In the genomic region with DNA sequence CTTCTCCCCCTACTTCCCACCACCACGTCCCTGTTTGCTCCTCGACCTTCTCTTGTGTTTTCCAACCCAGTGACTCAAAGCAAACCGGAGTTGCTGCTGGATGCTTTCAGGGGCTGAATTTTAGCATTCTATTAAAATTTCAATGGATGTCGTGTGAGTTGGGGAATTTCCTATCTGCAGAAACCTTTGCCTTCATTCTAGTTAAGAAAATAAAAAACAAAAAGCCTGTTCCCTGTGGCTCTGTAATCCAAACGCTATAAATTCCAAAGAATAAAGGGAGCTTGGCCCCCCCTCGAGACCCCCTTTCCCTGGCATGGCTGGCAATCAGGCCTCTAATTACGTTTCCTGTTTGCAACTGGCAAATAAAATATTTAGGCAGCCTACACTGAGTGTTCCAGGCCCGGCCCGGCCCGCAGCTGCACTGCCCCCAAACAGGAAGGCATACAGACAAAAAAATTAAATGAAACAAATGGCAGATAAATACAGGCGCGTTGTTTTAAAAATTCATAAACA, we compare ENCODE assay signal across 1 cellular context.
TF ChIP-seq lines count a peak whose summit lies in the region.

No MANE protein-coding gene starts in this region.

TF ChIP-seq in H1, 55 proteins besides CTCF, POLR2A, EP300 and RAD21:
- peak; percentile 40 for TF ChIP-seq ASH2L (IDR thresholded peaks at IDR 0.05; ENCODE audit: low read length)
- TF ChIP-seq TAF1 (IDR thresholded peaks at IDR 0.05; ENCODE audit: low read depth, low read length) = 0 out of 2 replicates have a peak, but pooled peaks have one; percentile 42
- 0 out of 2 replicates have a peak, but pooled peaks have one; percentile 18 for TF ChIP-seq YY1 (IDR thresholded peaks at IDR 0.05; ENCODE audit: low read depth, low read length)
- TF ChIP-seq TBP (IDR thresholded peaks at IDR 0.05; ENCODE audit: low read depth, low read length) = peak; percentile 63; the same call in 1 of the 2 replicates
- TF ChIP-seq NANOG (IDR thresholded peaks at IDR 0.05; ENCODE audit: insufficient read depth, low read depth, low read length, poor library complexity, severe bottlenecking) = peak; percentile 11
- TF ChIP-seq, protein P1, sequence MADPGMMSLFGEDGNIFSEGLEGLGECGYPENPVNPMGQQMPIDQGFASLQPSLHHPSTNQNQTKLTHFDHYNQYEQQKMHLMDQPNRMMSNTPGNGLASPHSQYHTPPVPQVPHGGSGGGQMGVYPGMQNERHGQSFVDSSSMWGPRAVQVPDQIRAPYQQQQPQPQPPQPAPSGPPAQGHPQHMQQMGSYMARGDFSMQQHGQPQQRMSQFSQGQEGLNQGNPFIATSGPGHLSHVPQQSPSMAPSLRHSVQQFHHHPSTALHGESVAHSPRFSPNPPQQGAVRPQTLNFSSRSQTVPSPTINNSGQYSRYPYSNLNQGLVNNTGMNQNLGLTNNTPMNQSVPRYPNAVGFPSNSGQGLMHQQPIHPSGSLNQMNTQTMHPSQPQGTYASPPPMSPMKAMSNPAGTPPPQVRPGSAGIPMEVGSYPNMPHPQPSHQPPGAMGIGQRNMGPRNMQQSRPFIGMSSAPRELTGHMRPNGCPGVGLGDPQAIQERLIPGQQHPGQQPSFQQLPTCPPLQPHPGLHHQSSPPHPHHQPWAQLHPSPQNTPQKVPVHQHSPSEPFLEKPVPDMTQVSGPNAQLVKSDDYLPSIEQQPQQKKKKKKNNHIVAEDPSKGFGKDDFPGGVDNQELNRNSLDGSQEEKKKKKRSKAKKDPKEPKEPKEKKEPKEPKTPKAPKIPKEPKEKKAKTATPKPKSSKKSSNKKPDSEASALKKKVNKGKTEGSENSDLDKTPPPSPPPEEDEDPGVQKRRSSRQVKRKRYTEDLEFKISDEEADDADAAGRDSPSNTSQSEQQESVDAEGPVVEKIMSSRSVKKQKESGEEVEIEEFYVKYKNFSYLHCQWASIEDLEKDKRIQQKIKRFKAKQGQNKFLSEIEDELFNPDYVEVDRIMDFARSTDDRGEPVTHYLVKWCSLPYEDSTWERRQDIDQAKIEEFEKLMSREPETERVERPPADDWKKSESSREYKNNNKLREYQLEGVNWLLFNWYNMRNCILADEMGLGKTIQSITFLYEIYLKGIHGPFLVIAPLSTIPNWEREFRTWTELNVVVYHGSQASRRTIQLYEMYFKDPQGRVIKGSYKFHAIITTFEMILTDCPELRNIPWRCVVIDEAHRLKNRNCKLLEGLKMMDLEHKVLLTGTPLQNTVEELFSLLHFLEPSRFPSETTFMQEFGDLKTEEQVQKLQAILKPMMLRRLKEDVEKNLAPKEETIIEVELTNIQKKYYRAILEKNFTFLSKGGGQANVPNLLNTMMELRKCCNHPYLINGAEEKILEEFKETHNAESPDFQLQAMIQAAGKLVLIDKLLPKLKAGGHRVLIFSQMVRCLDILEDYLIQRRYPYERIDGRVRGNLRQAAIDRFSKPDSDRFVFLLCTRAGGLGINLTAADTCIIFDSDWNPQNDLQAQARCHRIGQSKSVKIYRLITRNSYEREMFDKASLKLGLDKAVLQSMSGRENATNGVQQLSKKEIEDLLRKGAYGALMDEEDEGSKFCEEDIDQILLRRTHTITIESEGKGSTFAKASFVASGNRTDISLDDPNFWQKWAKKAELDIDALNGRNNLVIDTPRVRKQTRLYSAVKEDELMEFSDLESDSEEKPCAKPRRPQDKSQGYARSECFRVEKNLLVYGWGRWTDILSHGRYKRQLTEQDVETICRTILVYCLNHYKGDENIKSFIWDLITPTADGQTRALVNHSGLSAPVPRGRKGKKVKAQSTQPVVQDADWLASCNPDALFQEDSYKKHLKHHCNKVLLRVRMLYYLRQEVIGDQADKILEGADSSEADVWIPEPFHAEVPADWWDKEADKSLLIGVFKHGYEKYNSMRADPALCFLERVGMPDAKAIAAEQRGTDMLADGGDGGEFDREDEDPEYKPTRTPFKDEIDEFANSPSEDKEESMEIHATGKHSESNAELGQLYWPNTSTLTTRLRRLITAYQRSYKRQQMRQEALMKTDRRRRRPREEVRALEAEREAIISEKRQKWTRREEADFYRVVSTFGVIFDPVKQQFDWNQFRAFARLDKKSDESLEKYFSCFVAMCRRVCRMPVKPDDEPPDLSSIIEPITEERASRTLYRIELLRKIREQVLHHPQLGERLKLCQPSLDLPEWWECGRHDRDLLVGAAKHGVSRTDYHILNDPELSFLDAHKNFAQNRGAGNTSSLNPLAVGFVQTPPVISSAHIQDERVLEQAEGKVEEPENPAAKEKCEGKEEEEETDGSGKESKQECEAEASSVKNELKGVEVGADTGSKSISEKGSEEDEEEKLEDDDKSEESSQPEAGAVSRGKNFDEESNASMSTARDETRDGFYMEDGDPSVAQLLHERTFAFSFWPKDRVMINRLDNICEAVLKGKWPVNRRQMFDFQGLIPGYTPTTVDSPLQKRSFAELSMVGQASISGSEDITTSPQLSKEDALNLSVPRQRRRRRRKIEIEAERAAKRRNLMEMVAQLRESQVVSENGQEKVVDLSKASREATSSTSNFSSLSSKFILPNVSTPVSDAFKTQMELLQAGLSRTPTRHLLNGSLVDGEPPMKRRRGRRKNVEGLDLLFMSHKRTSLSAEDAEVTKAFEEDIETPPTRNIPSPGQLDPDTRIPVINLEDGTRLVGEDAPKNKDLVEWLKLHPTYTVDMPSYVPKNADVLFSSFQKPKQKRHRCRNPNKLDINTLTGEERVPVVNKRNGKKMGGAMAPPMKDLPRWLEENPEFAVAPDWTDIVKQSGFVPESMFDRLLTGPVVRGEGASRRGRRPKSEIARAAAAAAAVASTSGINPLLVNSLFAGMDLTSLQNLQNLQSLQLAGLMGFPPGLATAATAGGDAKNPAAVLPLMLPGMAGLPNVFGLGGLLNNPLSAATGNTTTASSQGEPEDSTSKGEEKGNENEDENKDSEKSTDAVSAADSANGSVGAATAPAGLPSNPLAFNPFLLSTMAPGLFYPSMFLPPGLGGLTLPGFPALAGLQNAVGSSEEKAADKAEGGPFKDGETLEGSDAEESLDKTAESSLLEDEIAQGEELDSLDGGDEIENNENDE (IDR thresholded peaks at IDR 0.05; ENCODE audit: insufficient replicate concordance, low read length) = peak; percentile 76
- no peak for TF ChIP-seq BCL11A (IDR thresholded peaks at IDR 0.05; ENCODE audit: low read depth in 2 of 2, low read length in 2 of 2)
- no peak for TF ChIP-seq CHD2 (IDR thresholded peaks at IDR 0.05; ENCODE audit: low read length)
- TF ChIP-seq KDM5A (IDR thresholded peaks at IDR 0.05; ENCODE audit: low read length) = no peak
- TF ChIP-seq TEAD4 (IDR thresholded peaks at IDR 0.05; ENCODE audit: low read depth, low read length) = 0 out of 2 replicates have a peak, but pooled peaks have one; percentile 51
- peak; percentile 31; the same call in 1 of the 2 replicates for TF ChIP-seq SP1 (IDR thresholded peaks at IDR 0.05; ENCODE audit: low read depth, low read length)
TF ChIP-seq in H1: peak in this region for 8.
